In genomic region chr6:137921823-137922222, GRCh38 we compare ENCODE assay signal across 11 cellular contexts. TPM values are rescaled to one million over a fixed set of nuclear protein-coding genes. Genes with fewer than 3 reads are reported as not detected.
DNase-seq lines count a peak whose midpoint lies in the region; ATAC-seq and TF ChIP-seq lines count a peak whose summit lies in the region.
"Had no signal": no experiment of that assay in that cellular context is flagged by ENCODE, and none has a peak within 500 bp of the region (broad histone marks: within the 10 kb centered on the region; RNA-seq: fewer than 3 reads in every experiment).

No MANE protein-coding gene starts in this region.

- H3K36me3 ChIP-seq in tibial nerve: no peaks in the 10 kb centered on the region
- H3K36me3 ChIP-seq: adrenal gland had no signal

- CTCF ChIA-PET in WTC11 (lab: Charles Lee): interaction anchor here (0.8 kb wide), 1 partner anchor 18 kb away, joined by 3 read pairs; no protein-coding TSS in a partner anchor

- WGBS in tibial nerve, 2 donors: 89 to 93% methylated on average over 5 of the region's 5 CpGs

- H3K27me3 ChIP-seq in tibial nerve: no peaks in the 10 kb centered on the region
- H3K27me3 ChIP-seq: adrenal gland had no signal

- no peak overlapping the region for H3K4me3 ChIP-seq in tibial nerve
- H3K4me3 ChIP-seq: adrenal gland, lung had no signal

- TF ChIP-seq POLR2A in tibial nerve (IDR thresholded peaks at IDR 0.05): no peak

- no peak overlapping the region for H3K4me3 Mint-ChIP-seq in WTC11

- H3K27ac ChIP-seq in 22Rv1: no peak overlapping the region
- H3K27ac ChIP-seq in tibial nerve: no peak overlapping the region
- H3K27ac ChIP-seq: adrenal gland had no signal

- no peaks in the 10 kb centered on the region for H3K9me3 Mint-ChIP-seq in WTC11

- no peak for TF ChIP-seq EP300 in tibial nerve (IDR thresholded peaks at IDR 0.05)

- H3K4me1 Mint-ChIP-seq in WTC11: peaks cover 21% of the 10 kb centered on the region

- TF ChIP-seq CTCF in 22Rv1 (IDR thresholded peaks at IDR 0.05) (peak; percentile 22; the same call in 1 of the 2 replicates), WTC11 (IDR thresholded peaks at IDR 0.05) (no peak), tibial nerve (IDR thresholded peaks at IDR 0.05) (peak in 1 of 5 experiments; percentile 11)

- H3K27ac Mint-ChIP-seq in WTC11: no peak overlapping the region

- H3K9me3 ChIP-seq in tibial nerve: no peaks in the 10 kb centered on the region
- H3K9me3 ChIP-seq: adrenal gland had no signal

- H3K36me3 Mint-ChIP-seq in WTC11: no peaks in the 10 kb centered on the region

- POLR2A ChIA-PET in WTC11 (lab: Charles Lee): no interaction called here

- H3K4me1 ChIP-seq in tibial nerve: peaks cover 0 to 13% (median 0%) of the 10 kb centered on the region in 4 donors

- DNase-seq in WTC11 (ENCODE audit: low spot score) (peak; percentile 17), activated gamma-delta T cell treated with Interleukin-2 at 50 U/mL for 16 hours (no peak), kidney glomerular epithelial cell (lab: John Stamatoyannopoulos, UW) (no peak), SKM-1 treated with dmso at 0.1 percent for 144 hours (lab: John Stamatoyannopoulos, UW; ENCODE audit: unreplicated experiment) (no peak), tibial nerve (ENCODE audit: low spot score in 2 of 2) (no peak)
- DNase-seq: adrenal gland, C1 segment of cervical spinal cord had no signal

- H3K27me3 Mint-ChIP-seq in WTC11 (ENCODE audit: low read depth): peaks cover 10% of the 10 kb centered on the region

- ATAC-seq in GM18502 (IDR thresholded peaks at IDR 0.05; ENCODE audit: poor library complexity, unreplicated experiment) (peak; percentile 51), HG02938 (IDR thresholded peaks at IDR 0.05; ENCODE audit: unreplicated experiment) (peak; percentile 58), WTC11 (peak; percentile 51)

TF ChIP-seq in WTC11, 78 proteins besides CTCF, POLR2A, EP300 and RAD21:
- TF ChIP-seq JUN (CRISPR knock-in tag; IDR thresholded peaks at IDR 0.05) (no peak), GTF2I (CRISPR knock-in tag; conservative IDR thresholded peaks at IDR 0.05) (no peak), TP53 (CRISPR knock-in tag; IDR thresholded peaks at IDR 0.05) (no peak), ZNF121 (CRISPR knock-in tag; IDR thresholded peaks at IDR 0.05) (no peak), TCF7 (CRISPR knock-in tag; IDR thresholded peaks at IDR 0.05; ENCODE audit: low read depth) (no peak), ZNF423 (CRISPR knock-in tag; IDR thresholded peaks at IDR 0.05) (no peak), ESRRA (CRISPR knock-in tag; IDR thresholded peaks at IDR 0.05; ENCODE audit: borderline replicate concordance) (no peak), FOXK1 (CRISPR knock-in tag; IDR thresholded peaks at IDR 0.05) (no peak), FOXP4 (CRISPR knock-in tag; IDR thresholded peaks at IDR 0.05) (no peak), NR1H2 (CRISPR knock-in tag; IDR thresholded peaks at IDR 0.05) (no peak), NR3C1 (CRISPR knock-in tag; conservative IDR thresholded peaks at IDR 0.05; ENCODE audit: low read depth) (no peak), MYBL2 (CRISPR knock-in tag; IDR thresholded peaks at IDR 0.05) (no peak), ZNF263 (CRISPR knock-in tag; IDR thresholded peaks at IDR 0.05; ENCODE audit: low read depth) (no peak)
- TF ChIP-seq, protein P1, sequence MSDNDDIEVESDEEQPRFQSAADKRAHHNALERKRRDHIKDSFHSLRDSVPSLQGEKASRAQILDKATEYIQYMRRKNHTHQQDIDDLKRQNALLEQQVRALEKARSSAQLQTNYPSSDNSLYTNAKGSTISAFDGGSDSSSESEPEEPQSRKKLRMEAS (CRISPR knock-in tag; IDR thresholded peaks at IDR 0.05): no peak

RNA-seq across cellular contexts. Expression of gene TNFAIP3, which starts 54.8 kb away (rescaled TPM):
- total RNA-seq in WTC11 (2021) (3.0 to 4.7 TPM (median 4.2 TPM) in 3 replicates), tibial nerve (10 to 100 TPM; 21.6 to 48.4 (median 32.8) TPM)
